In genomic region chr2:17306219-17306618, GRCh38 we compare ENCODE assay signal across 27 cellular contexts.
"Had no signal": no experiment of that assay in that cellular context is flagged by ENCODE, and none has a peak within 500 bp of the region (broad histone marks: within the 10 kb centered on the region; RNA-seq: fewer than 3 reads in every experiment).

No MANE protein-coding gene starts in this region.

- ATAC-seq: left cardiac atrium; left lung; mucosa of descending colon; naive thymus-derived CD4-positive, alpha-beta T cell; natural killer cell treated with Interleukin-12 subunit alpha and Interleukin-12 subunit beta and Interleukin-15 and Interleukin-18, amount 100 ng/mL, for 72 hours; pancreas; right cardiac atrium; stimulated activated memory B cell treated with anti-CD40 and anti-IgM and Interleukin-4, amounts not matched to agents 10 μg/mL and 1 μg/mL and 100 μg/mL, for 72 hours; stimulated activated naive CD8-positive, alpha-beta T cell treated with anti-CD3 and anti-CD28 coated beads, Interleukin-15, amount 100 ng/mL, for 72 hours had no signal

- H3K27me3 ChIP-seq: left lung, pancreas, spleen, tibial nerve, vagina had no signal

- H3K9me3 Mint-ChIP-seq: stimulated activated memory B cell treated with anti-CD40 and anti-IgM and Interleukin-4, amounts not matched to agents 10 μg/mL and 1 μg/mL and 100 μg/mL, for 72 hours; type B pancreatic cell had no signal

- H3K27ac Mint-ChIP-seq: naive thymus-derived CD4-positive, alpha-beta T cell; natural killer cell treated with Interleukin-12 subunit alpha and Interleukin-12 subunit beta and Interleukin-15 and Interleukin-18, amount 100 ng/mL, for 72 hours; stimulated activated memory B cell treated with anti-CD40 and anti-IgM and Interleukin-4, amounts not matched to agents 10 μg/mL and 1 μg/mL and 100 μg/mL, for 72 hours; stimulated activated naive CD8-positive, alpha-beta T cell treated with anti-CD3 and anti-CD28 coated beads, Interleukin-15, amount 100 ng/mL, for 72 hours; type B pancreatic cell had no signal

- H3K4me1 ChIP-seq: left lung, pancreas, prostate gland, spleen, vagina had no signal

- H3K36me3 ChIP-seq: left lung, pancreas, prostate gland, spleen, tibial nerve, vagina had no signal

- H3K4me3 Mint-ChIP-seq: naive thymus-derived CD4-positive, alpha-beta T cell; natural killer cell treated with Interleukin-12 subunit alpha and Interleukin-12 subunit beta and Interleukin-15 and Interleukin-18, amount 100 ng/mL, for 72 hours; stimulated activated memory B cell treated with anti-CD40 and anti-IgM and Interleukin-4, amounts not matched to agents 10 μg/mL and 1 μg/mL and 100 μg/mL, for 72 hours; stimulated activated naive CD8-positive, alpha-beta T cell treated with anti-CD3 and anti-CD28 coated beads, Interleukin-15, amount 100 ng/mL, for 72 hours; type B pancreatic cell had no signal

- H3K36me3 Mint-ChIP-seq: naive thymus-derived CD4-positive, alpha-beta T cell; natural killer cell treated with Interleukin-12 subunit alpha and Interleukin-12 subunit beta and Interleukin-15 and Interleukin-18, amount 100 ng/mL, for 72 hours; stimulated activated memory B cell treated with anti-CD40 and anti-IgM and Interleukin-4, amounts not matched to agents 10 μg/mL and 1 μg/mL and 100 μg/mL, for 72 hours; type B pancreatic cell had no signal

- H3K4me3 ChIP-seq: left lung, lung, mucosa of descending colon, pancreas, prostate gland, skin epidermis, spleen, tibial nerve, vagina had no signal

- H3K9me3 ChIP-seq: left lung, mucosa of descending colon, pancreas, prostate gland, spleen, tibial nerve, vagina had no signal

- FAIRE-seq: keratinocyte, pancreas had no signal

- H3K27ac ChIP-seq: left lung, pancreas, prostate gland, skin epidermis, spleen, tibial nerve, vagina had no signal

- DNase-seq: head of caudate nucleus; hippocampal formation; kidney glomerular epithelial cell; left cardiac atrium; left lung; midbrain; mucosa of descending colon; naive thymus-derived CD4-positive, alpha-beta T cell; nucleus accumbens; pancreas; posterior cingulate gyrus; retina; right cardiac atrium; spleen; stimulated activated CD4-positive, alpha-beta T cell treated with anti-CD3 and anti-CD28 coated beads, Interleukin-4, amount 100 ng/mL, for 24 hours; stimulated activated naive CD4-positive, alpha-beta T cell treated with Interleukin-2 at 50 U/mL for 16 hours; stimulated activated naive CD8-positive, alpha-beta T cell treated with anti-CD3 and anti-CD28 coated beads, Interleukin-15, amount 100 ng/mL, for 72 hours; substantia nigra had no signal

- H3K27me3 Mint-ChIP-seq: natural killer cell treated with Interleukin-12 subunit alpha and Interleukin-12 subunit beta and Interleukin-15 and Interleukin-18, amount 100 ng/mL, for 72 hours; stimulated activated memory B cell treated with anti-CD40 and anti-IgM and Interleukin-4, amounts not matched to agents 10 μg/mL and 1 μg/mL and 100 μg/mL, for 72 hours had no signal

- H3K4me1 Mint-ChIP-seq: stimulated activated naive CD8-positive, alpha-beta T cell treated with anti-CD3 and anti-CD28 coated beads, Interleukin-15, amount 100 ng/mL, for 72 hours had no signal
